In genomic region chr7:27171636-27172387, GRCh38 we compare ENCODE assay signal across 10 cellular contexts. TPM values are rescaled to one million over a fixed set of nuclear protein-coding genes. Genes with fewer than 3 reads are reported as not detected.
DNase-seq lines count a peak whose midpoint lies in the region; ATAC-seq, FAIRE-seq and TF ChIP-seq lines count a peak whose summit lies in the region.
"Had no signal": no experiment of that assay in that cellular context is flagged by ENCODE, and none has a peak within 500 bp of the region (broad histone marks: within the 10 kb centered on the region; RNA-seq: fewer than 3 reads in every experiment).

No MANE protein-coding gene starts in this region.

- WGBS in A549 (ENCODE audit: missing lambda C conversion rate), result 94% methylated on average over 30 of the region's 30 CpGs
- WGBS in HepG2 (ENCODE audit: low lambda C conversion rate), result 58% methylated on average over 30 of the region's 30 CpGs

- H3K79me2 ChIP-seq in HepG2 (ENCODE audit: insufficient read depth, low read length), result no peaks in the 10 kb centered on the region

- H3K4me3 ChIP-seq in A549 (no peak overlapping the region), WERI-Rb-1 (ENCODE audit: low read depth, low read length) (peak overlapping the region; percentile 53), HepG2 (replicated peaks in 1 of 3; ENCODE audit: insufficient read depth in 1 of 3, low read depth in 2 of 3, low read length in 3 of 3) (no peak overlapping the region; a peak in 1 of 6 replicates), lower lobe of right lung (no peak overlapping the region)

- H3K9me3 ChIP-seq in A549 (no peaks in the 10 kb centered on the region), WERI-Rb-1 (ENCODE audit: severe bottlenecking) (peaks cover 8% of the 10 kb centered on the region), HepG2 (ENCODE audit: low read length) (no peaks in the 10 kb centered on the region), lower lobe of right lung (no peaks in the 10 kb centered on the region)
- H3K9me3 ChIP-seq: esophagus squamous epithelium had no signal

- TF ChIP-seq CTCF in A549 (IDR thresholded peaks at IDR 0.05) (no peak), WERI-Rb-1 (IDR thresholded peaks at IDR 0.05; ENCODE audit: low read depth, low read length) (no peak), HepG2 (CRISPR knock-in tag; IDR thresholded peaks at IDR 0.05) (no peak), WTC11 (IDR thresholded peaks at IDR 0.05) (no peak), lower lobe of right lung (IDR thresholded peaks at IDR 0.05) (no peak)

- ATAC-seq in A549 (no peak), HepG2 (peak; percentile 51), WTC11 (no peak), lower lobe of right lung (no peak)

- CTCF ChIA-PET in A549 (lab: Yijun Ruan, JAX) (interaction anchor here (1.6 to 6.1 kb wide), 4 partner anchors 7 to 23 kb away, joined by 4 to 47 read pairs (median 20); no protein-coding TSS in a partner anchor), HepG2 (lab: Yijun Ruan, JAX; ENCODE audit: low intra/inter-chr PET ratio, low total read pairs) (no interaction called here), WTC11 (lab: Charles Lee) (interaction anchor here (1.1 to 3.7 kb wide), 2 partner anchors 8 to 11 kb away, joined by 5 to 22 read pairs; no protein-coding TSS in a partner anchor)

- H2AFZ ChIP-seq in HepG2 (ENCODE audit: low read length), result no peak overlapping the region

- H3K27ac ChIP-seq in A549, result peak overlapping the region in 1 of 2 experiments; percentile 90; a peak in 3 of 6 replicates
- no peak overlapping the region for H3K27ac ChIP-seq in WERI-Rb-1
- H3K27ac ChIP-seq in HepG2 (ENCODE audit: extremely low read length, insufficient read depth, low read length), result no peak overlapping the region
- no peak overlapping the region for H3K27ac ChIP-seq in lower lobe of right lung
- H3K27ac ChIP-seq: esophagus squamous epithelium had no signal

- H3K27me3 ChIP-seq in WERI-Rb-1 (ENCODE audit: insufficient read depth, low read depth, severe bottlenecking) (peaks cover 76% of the 10 kb centered on the region), HepG2 (ENCODE audit: control insufficient read depth in 1 of 2, insufficient read depth in 2 of 2, low read length in 2 of 2) (peaks cover 0 to 62% of the 10 kb centered on the region in 2 experiments), lower lobe of right lung (ENCODE audit: low read depth) (peaks cover 100% of the 10 kb centered on the region)

- TF ChIP-seq POLR2A in A549 (IDR thresholded peaks at IDR 0.05; ENCODE audit: low read length) (no peak), HepG2 (IDR thresholded peaks at IDR 0.05; ENCODE audit: insufficient read depth in 1 of 2, low read depth in 2 of 2, low read length in 2 of 2) (no peak)

- in situ Hi-C loops in HepG2 (cut with HindIII; ENCODE audit: extremely low pct_ligation_motif_present, low pct_unique_long_range_greater_than_20kb), result loop anchor here (25.0 kb wide), 1 partner anchor 1085 kb away; no protein-coding TSS in a partner anchor

- H3K4me2 ChIP-seq in A549, result peak overlapping the region; percentile 74
- peak overlapping the region; percentile 41 for H3K4me2 ChIP-seq in HepG2 (ENCODE audit: low read depth, low read length)

- FAIRE-seq in A549 (lab: Jason Lieb, UNC), result no peak
- no peak for FAIRE-seq in HepG2 (lab: Jason Lieb, UNC)

- no peak for TF ChIP-seq RAD21 in A549 (conservative IDR thresholded peaks at IDR 0.05 in 1 of 2, IDR thresholded peaks at IDR 0.05 in 1 of 2)
- no peak for TF ChIP-seq RAD21 in HepG2 (CRISPR knock-in tag; IDR thresholded peaks at IDR 0.05)

- TF ChIP-seq EP300 in A549 (IDR thresholded peaks at IDR 0.05) (no peak), HepG2 (IDR thresholded peaks at IDR 0.05; ENCODE audit: low read depth in 2 of 2, low read length in 2 of 2) (no peak), HepG2 (CRISPR knock-in tag; IDR thresholded peaks at IDR 0.05; ENCODE audit: borderline replicate concordance) (no peak)

- H3K27ac Mint-ChIP-seq in WTC11, result no peak overlapping the region

- no peak overlapping the region for H3K4me3 Mint-ChIP-seq in WTC11

- DNase-seq in A549 (ENCODE audit: low read depth in 1 of 2, low spot score in 1 of 2) (no peak), ELF-1 (ENCODE audit: low read depth, low spot score) (peak; percentile 70), WERI-Rb-1 (no peak), HepG2 (ENCODE audit: low spot score) (no peak), WTC11 (ENCODE audit: low spot score) (no peak), AG08395 (ENCODE audit: low spot score) (no peak), lower lobe of right lung (no peak), GM19238 (ENCODE audit: insufficient read length, low spot score) (no peak)
- DNase-seq: esophagus squamous epithelium, SHP77 had no signal

- H3K9me3 Mint-ChIP-seq in WTC11, result no peaks in the 10 kb centered on the region

- H3K4me1 ChIP-seq in A549 (peaks cover 4% of the 10 kb centered on the region; the same call in 1 of the 3 replicates), HepG2 (ENCODE audit: insufficient read depth, low read length) (peaks cover 18% of the 10 kb centered on the region), lower lobe of right lung (peaks cover 40% of the 10 kb centered on the region)

- peaks cover 99% of the 10 kb centered on the region for H3K27me3 Mint-ChIP-seq in WTC11 (ENCODE audit: low read depth)

- intact Hi-C loops in HepG2 (cut with micrococcal nuclease; ENCODE audit: unreplicated experiment) (no loop called here), lower lobe of right lung (cut with DNase I) (no loop called here)

- H3K36me3 ChIP-seq in WERI-Rb-1, result no peaks in the 10 kb centered on the region
- H3K36me3 ChIP-seq in HepG2 (replicated peaks in 1 of 2; ENCODE audit: control insufficient read depth in 1 of 2, insufficient read depth in 2 of 2, low read length in 2 of 2), result no peaks in the 10 kb centered on the region
- H3K36me3 ChIP-seq in lower lobe of right lung, result no peaks in the 10 kb centered on the region
- H3K36me3 ChIP-seq: esophagus squamous epithelium had no signal

- no TSS peak for BruUV-seq in HepG2 (replicated peaks; lab: Mats Ljungman, UMichigan)

- no peak overlapping the region for H3K9ac ChIP-seq in HepG2 (ENCODE audit: insufficient read depth, low read depth, low read length)

- POLR2A ChIA-PET in A549 (lab: Yijun Ruan, JAX) (no interaction called here), HepG2 (lab: Yijun Ruan, JAX) (interaction anchor here (0.9 kb wide), 1 partner anchor 11 kb away, joined by 3 read pairs; no protein-coding TSS in a partner anchor), WTC11 (lab: Charles Lee) (no interaction called here)

- no peaks in the 10 kb centered on the region for H4K20me1 ChIP-seq in HepG2 (ENCODE audit: insufficient read depth, low read length)

- H3K36me3 Mint-ChIP-seq in WTC11, result 0 out of 2 replicates have a peak, but pooled peaks cover 2% of the 10 kb centered on the region

- peaks cover 25% of the 10 kb centered on the region for H3K4me1 Mint-ChIP-seq in WTC11

RNA-seq across cellular contexts. Expression of gene HOXA10, which starts 2.3 kb away (rescaled TPM):
- polyA plus RNA-seq in A549 (2011; rRNA removed), result 5.7 and 7.7 TPM in 2 replicates
- polyA plus RNA-seq in A549 (2012; cell fraction: cytosol; rRNA removed), result 4.5 and 5.1 TPM in 2 replicates
- 2.4 and 4.6 TPM in 2 replicates for polyA plus RNA-seq in A549 (2012; cell fraction: nucleus; rRNA removed)
- polyA plus RNA-seq in A549 (2017; fragmentation: RNase III; extraction: RNeasy Plus Mini Kit Qiagen cat#74134 plus additional on column Dnase treatment), result 5.0 to 5.7 TPM (median 5.2 TPM) in 3 replicates
- 3.9 and 4.2 TPM in 2 replicates for polyA minus RNA-seq in A549 (2011; rRNA and poly(A)+ RNA removed)
- not detected in 2 replicates for total RNA-seq in HepG2 (2016; rRNA removed; fragmentation: Illumina TruSeq; extraction: Trizol)
- total RNA-seq in HepG2 (2016; cell fraction: cytosol; rRNA removed; fragmentation: Illumina TruSeq; extraction: Trizol; ENCODE audit: low read depth), result not detected in 2 replicates
- not detected in 2 replicates for total RNA-seq in HepG2 (2016; cell fraction: insoluble cytoplasmic fraction; rRNA removed; fragmentation: Illumina TruSeq; extraction: Trizol)
- not detected in 2 replicates for total RNA-seq in HepG2 (2016; cell fraction: membrane; rRNA removed; fragmentation: Illumina TruSeq; extraction: Trizol)
- not detected in 2 replicates for total RNA-seq in HepG2 (2016; cell fraction: nucleus; rRNA removed; fragmentation: Illumina TruSeq; extraction: Trizol)
- 0.03 TPM in 1 of 2 replicates, not detected in the other for polyA plus RNA-seq in HepG2 (2011; rRNA removed)
- polyA plus RNA-seq in HepG2 (2011; cell fraction: cytosol; rRNA removed), result not detected in 2 replicates
- not detected in 2 replicates for polyA plus RNA-seq in HepG2 (2011; cell fraction: nucleus; rRNA removed)
- not detected in 2 replicates for polyA plus RNA-seq in HepG2 (2012)
- polyA plus RNA-seq in HepG2 (2016; cell fraction: cytosol; fragmentation: Illumina TruSeq; extraction: Trizol; ENCODE audit: low read depth), result not detected in 2 replicates
- polyA plus RNA-seq in HepG2 (2016; cell fraction: insoluble cytoplasmic fraction; fragmentation: Illumina TruSeq; extraction: Trizol; ENCODE audit: low read depth), result not detected in 2 replicates
- polyA plus RNA-seq in HepG2 (2016; cell fraction: membrane; fragmentation: Illumina TruSeq; extraction: Trizol; ENCODE audit: low read depth), result 0.12 TPM in 1 of 2 replicates, not detected in the other
- not detected in 2 replicates for polyA plus RNA-seq in HepG2 (2016; cell fraction: nucleus; fragmentation: Illumina TruSeq; extraction: Trizol; ENCODE audit: insufficient read depth, low read depth)
- polyA minus RNA-seq in HepG2 (2011; rRNA and poly(A)+ RNA removed; ENCODE audit: low replicate concordance), result 11.6 TPM in 1 of 2 replicates, not detected in the other
- polyA minus RNA-seq in HepG2 (2011; cell fraction: cytosol; rRNA and poly(A)+ RNA removed), result not detected in 2 replicates
- polyA minus RNA-seq in HepG2 (2011; cell fraction: nucleus; rRNA and poly(A)+ RNA removed), result not detected in 2 replicates
- total RNA-seq in WTC11 (2021), result 0.07 TPM in 1 of 3 replicates, not detected in the others
- total RNA-seq in lower lobe of right lung, result 0.38 TPM
- total RNA-seq: esophagus squamous epithelium had no signal

RNA-seq across cellular contexts. Expression of gene HOXA9, which starts 6.5 kb away (rescaled TPM):
- polyA plus RNA-seq in A549 (2011; rRNA removed), result 1.1 and 1.4 TPM in 2 replicates
- 0.91 and 1.2 TPM in 2 replicates for polyA plus RNA-seq in A549 (2012; cell fraction: cytosol; rRNA removed)
- polyA plus RNA-seq in A549 (2012; cell fraction: nucleus; rRNA removed), result 2.6 and 4.6 TPM in 2 replicates
- polyA plus RNA-seq in A549 (2017; fragmentation: RNase III; extraction: RNeasy Plus Mini Kit Qiagen cat#74134 plus additional on column Dnase treatment), result 1.1 to 1.4 TPM (median 1.3 TPM) in 3 replicates
- 0.44 TPM in 1 of 2 replicates, not detected in the other for polyA minus RNA-seq in A549 (2011; rRNA and poly(A)+ RNA removed)
- total RNA-seq in HepG2 (2016; rRNA removed; fragmentation: Illumina TruSeq; extraction: Trizol), result not detected in 2 replicates
- total RNA-seq in HepG2 (2016; cell fraction: cytosol; rRNA removed; fragmentation: Illumina TruSeq; extraction: Trizol; ENCODE audit: low read depth), result not detected in 2 replicates
- total RNA-seq in HepG2 (2016; cell fraction: insoluble cytoplasmic fraction; rRNA removed; fragmentation: Illumina TruSeq; extraction: Trizol), result not detected in 2 replicates
- not detected in 2 replicates for total RNA-seq in HepG2 (2016; cell fraction: membrane; rRNA removed; fragmentation: Illumina TruSeq; extraction: Trizol)
- not detected in 2 replicates for total RNA-seq in HepG2 (2016; cell fraction: nucleus; rRNA removed; fragmentation: Illumina TruSeq; extraction: Trizol)
- polyA plus RNA-seq in HepG2 (2011; rRNA removed), result not detected in 2 replicates
- not detected in 2 replicates for polyA plus RNA-seq in HepG2 (2011; cell fraction: cytosol; rRNA removed)
- polyA plus RNA-seq in HepG2 (2011; cell fraction: nucleus; rRNA removed), result not detected in 2 replicates
- not detected in 2 replicates for polyA plus RNA-seq in HepG2 (2012)
- not detected in 2 replicates for polyA plus RNA-seq in HepG2 (2016; cell fraction: cytosol; fragmentation: Illumina TruSeq; extraction: Trizol; ENCODE audit: low read depth)
- not detected in 2 replicates for polyA plus RNA-seq in HepG2 (2016; cell fraction: insoluble cytoplasmic fraction; fragmentation: Illumina TruSeq; extraction: Trizol; ENCODE audit: low read depth)
- polyA plus RNA-seq in HepG2 (2016; cell fraction: membrane; fragmentation: Illumina TruSeq; extraction: Trizol; ENCODE audit: low read depth), result not detected in 2 replicates
- polyA plus RNA-seq in HepG2 (2016; cell fraction: nucleus; fragmentation: Illumina TruSeq; extraction: Trizol; ENCODE audit: insufficient read depth, low read depth), result not detected in 2 replicates
- polyA minus RNA-seq in HepG2 (2011; rRNA and poly(A)+ RNA removed; ENCODE audit: low replicate concordance), result 0.51 TPM in 1 of 2 replicates, not detected in the other
- not detected in 2 replicates for polyA minus RNA-seq in HepG2 (2011; cell fraction: cytosol; rRNA and poly(A)+ RNA removed)
- polyA minus RNA-seq in HepG2 (2011; cell fraction: nucleus; rRNA and poly(A)+ RNA removed), result not detected in 2 replicates
- total RNA-seq in WTC11 (2021), result not detected in 3 replicates
- total RNA-seq in lower lobe of right lung, result 1.7 TPM

RNA-seq across cellular contexts. Expression of gene HOXA11, which starts 13.2 kb away (rescaled TPM):
- 0.68 and 0.69 TPM in 2 replicates for polyA plus RNA-seq in A549 (2011; rRNA removed)
- 0.52 and 0.73 TPM in 2 replicates for polyA plus RNA-seq in A549 (2012; cell fraction: cytosol; rRNA removed)
- polyA plus RNA-seq in A549 (2012; cell fraction: nucleus; rRNA removed), result 0.36 and 0.40 TPM in 2 replicates
- 0.59 to 0.84 TPM (median 0.61 TPM) in 3 replicates for polyA plus RNA-seq in A549 (2017; fragmentation: RNase III; extraction: RNeasy Plus Mini Kit Qiagen cat#74134 plus additional on column Dnase treatment)
- 0.25 and 0.44 TPM in 2 replicates for polyA minus RNA-seq in A549 (2011; rRNA and poly(A)+ RNA removed)
- not detected in 2 replicates for total RNA-seq in HepG2 (2016; rRNA removed; fragmentation: Illumina TruSeq; extraction: Trizol)
- total RNA-seq in HepG2 (2016; cell fraction: cytosol; rRNA removed; fragmentation: Illumina TruSeq; extraction: Trizol; ENCODE audit: low read depth), result not detected in 2 replicates
- total RNA-seq in HepG2 (2016; cell fraction: insoluble cytoplasmic fraction; rRNA removed; fragmentation: Illumina TruSeq; extraction: Trizol), result not detected in 2 replicates
- total RNA-seq in HepG2 (2016; cell fraction: membrane; rRNA removed; fragmentation: Illumina TruSeq; extraction: Trizol), result not detected in 2 replicates
- not detected in 2 replicates for total RNA-seq in HepG2 (2016; cell fraction: nucleus; rRNA removed; fragmentation: Illumina TruSeq; extraction: Trizol)
- polyA plus RNA-seq in HepG2 (2011; rRNA removed), result 0.04 TPM in 1 of 2 replicates, not detected in the other
- not detected in 2 replicates for polyA plus RNA-seq in HepG2 (2011; cell fraction: cytosol; rRNA removed)
- polyA plus RNA-seq in HepG2 (2011; cell fraction: nucleus; rRNA removed), result not detected in 2 replicates
- not detected in 2 replicates for polyA plus RNA-seq in HepG2 (2012)
- polyA plus RNA-seq in HepG2 (2016; cell fraction: cytosol; fragmentation: Illumina TruSeq; extraction: Trizol; ENCODE audit: low read depth), result not detected in 2 replicates
- polyA plus RNA-seq in HepG2 (2016; cell fraction: insoluble cytoplasmic fraction; fragmentation: Illumina TruSeq; extraction: Trizol; ENCODE audit: low read depth), result not detected in 2 replicates
- not detected in 2 replicates for polyA plus RNA-seq in HepG2 (2016; cell fraction: membrane; fragmentation: Illumina TruSeq; extraction: Trizol; ENCODE audit: low read depth)
- not detected in 2 replicates for polyA plus RNA-seq in HepG2 (2016; cell fraction: nucleus; fragmentation: Illumina TruSeq; extraction: Trizol; ENCODE audit: insufficient read depth, low read depth)
- polyA minus RNA-seq in HepG2 (2011; rRNA and poly(A)+ RNA removed; ENCODE audit: low replicate concordance), result 2.9 TPM in 1 of 2 replicates, not detected in the other
- polyA minus RNA-seq in HepG2 (2011; cell fraction: cytosol; rRNA and poly(A)+ RNA removed), result not detected in 2 replicates
- polyA minus RNA-seq in HepG2 (2011; cell fraction: nucleus; rRNA and poly(A)+ RNA removed), result not detected in 2 replicates
- not detected in 3 replicates for total RNA-seq in WTC11 (2021)
- not detected for total RNA-seq in lower lobe of right lung
- total RNA-seq: esophagus squamous epithelium had no signal

RNA-seq across cellular contexts. Expression of gene HOXA7, which starts 15.3 kb away (rescaled TPM):
- polyA plus RNA-seq in A549 (2011; rRNA removed), result 3.3 and 4.1 TPM in 2 replicates
- polyA plus RNA-seq in A549 (2012; cell fraction: cytosol; rRNA removed), result 3.1 and 3.5 TPM in 2 replicates
- 2.0 and 2.4 TPM in 2 replicates for polyA plus RNA-seq in A549 (2012; cell fraction: nucleus; rRNA removed)
- 3.7 to 4.8 TPM (median 4.5 TPM) in 3 replicates for polyA plus RNA-seq in A549 (2017; fragmentation: RNase III; extraction: RNeasy Plus Mini Kit Qiagen cat#74134 plus additional on column Dnase treatment)
- 1.7 and 2.3 TPM in 2 replicates for polyA minus RNA-seq in A549 (2011; rRNA and poly(A)+ RNA removed)
- total RNA-seq in HepG2 (2016; rRNA removed; fragmentation: Illumina TruSeq; extraction: Trizol), result not detected in 2 replicates
- not detected in 2 replicates for total RNA-seq in HepG2 (2016; cell fraction: cytosol; rRNA removed; fragmentation: Illumina TruSeq; extraction: Trizol; ENCODE audit: low read depth)
- total RNA-seq in HepG2 (2016; cell fraction: insoluble cytoplasmic fraction; rRNA removed; fragmentation: Illumina TruSeq; extraction: Trizol), result not detected in 2 replicates
- 0.07 and 0.15 TPM in 2 replicates for total RNA-seq in HepG2 (2016; cell fraction: membrane; rRNA removed; fragmentation: Illumina TruSeq; extraction: Trizol)
- total RNA-seq in HepG2 (2016; cell fraction: nucleus; rRNA removed; fragmentation: Illumina TruSeq; extraction: Trizol), result not detected in 2 replicates
- 0.05 and 0.10 TPM in 2 replicates for polyA plus RNA-seq in HepG2 (2011; rRNA removed)
- polyA plus RNA-seq in HepG2 (2011; cell fraction: cytosol; rRNA removed), result 0.07 and 0.13 TPM in 2 replicates
- 0.08 TPM in 1 of 2 replicates, not detected in the other for polyA plus RNA-seq in HepG2 (2011; cell fraction: nucleus; rRNA removed)
- 0.32 TPM in 1 of 2 replicates, not detected in the other for polyA plus RNA-seq in HepG2 (2012)
- 0.10 TPM in 1 of 2 replicates, not detected in the other for polyA plus RNA-seq in HepG2 (2016; cell fraction: cytosol; fragmentation: Illumina TruSeq; extraction: Trizol; ENCODE audit: low read depth)
- 0.22 and 0.31 TPM in 2 replicates for polyA plus RNA-seq in HepG2 (2016; cell fraction: insoluble cytoplasmic fraction; fragmentation: Illumina TruSeq; extraction: Trizol; ENCODE audit: low read depth)
- 0.26 and 0.30 TPM in 2 replicates for polyA plus RNA-seq in HepG2 (2016; cell fraction: membrane; fragmentation: Illumina TruSeq; extraction: Trizol; ENCODE audit: low read depth)
- polyA plus RNA-seq in HepG2 (2016; cell fraction: nucleus; fragmentation: Illumina TruSeq; extraction: Trizol; ENCODE audit: insufficient read depth, low read depth), result not detected in 2 replicates
- polyA minus RNA-seq in HepG2 (2011; rRNA and poly(A)+ RNA removed; ENCODE audit: low replicate concordance), result 0.08 and 3.8 TPM in 2 replicates
- 0.30 and 1.1 TPM in 2 replicates for polyA minus RNA-seq in HepG2 (2011; cell fraction: cytosol; rRNA and poly(A)+ RNA removed)
- not detected in 2 replicates for polyA minus RNA-seq in HepG2 (2011; cell fraction: nucleus; rRNA and poly(A)+ RNA removed)
- not detected in 3 replicates for total RNA-seq in WTC11 (2021)
- total RNA-seq in lower lobe of right lung, result 2.2 TPM

RNA-seq across cellular contexts. Expression of gene HOXA3, which starts 19.4 kb away (rescaled TPM):
- polyA plus RNA-seq in A549 (2011; rRNA removed), result 3.3 TPM in 2 replicates
- polyA plus RNA-seq in A549 (2012; cell fraction: cytosol; rRNA removed), result 6.1 and 9.5 TPM in 2 replicates
- polyA plus RNA-seq in A549 (2012; cell fraction: nucleus; rRNA removed), result 14.6 and 17.5 TPM in 2 replicates
- 5.8 to 11.4 TPM (median 8.7 TPM) in 3 replicates for polyA plus RNA-seq in A549 (2017; fragmentation: RNase III; extraction: RNeasy Plus Mini Kit Qiagen cat#74134 plus additional on column Dnase treatment)
- 1.5 and 2.5 TPM in 2 replicates for polyA minus RNA-seq in A549 (2011; rRNA and poly(A)+ RNA removed)
- total RNA-seq in HepG2 (2016; rRNA removed; fragmentation: Illumina TruSeq; extraction: Trizol), result 2.1 and 2.9 TPM in 2 replicates
- 0.51 and 0.71 TPM in 2 replicates for total RNA-seq in HepG2 (2016; cell fraction: cytosol; rRNA removed; fragmentation: Illumina TruSeq; extraction: Trizol; ENCODE audit: low read depth)
- 1.7 and 2.6 TPM in 2 replicates for total RNA-seq in HepG2 (2016; cell fraction: insoluble cytoplasmic fraction; rRNA removed; fragmentation: Illumina TruSeq; extraction: Trizol)
- 1.6 and 1.9 TPM in 2 replicates for total RNA-seq in HepG2 (2016; cell fraction: membrane; rRNA removed; fragmentation: Illumina TruSeq; extraction: Trizol)
- 3.5 and 4.8 TPM in 2 replicates for total RNA-seq in HepG2 (2016; cell fraction: nucleus; rRNA removed; fragmentation: Illumina TruSeq; extraction: Trizol)
- 4.3 and 4.6 TPM in 2 replicates for polyA plus RNA-seq in HepG2 (2011; rRNA removed)
- 1.3 and 1.5 TPM in 2 replicates for polyA plus RNA-seq in HepG2 (2011; cell fraction: cytosol; rRNA removed)
- 12.3 and 16.6 TPM in 2 replicates for polyA plus RNA-seq in HepG2 (2011; cell fraction: nucleus; rRNA removed)
- polyA plus RNA-seq in HepG2 (2012), result 3.8 and 6.3 TPM in 2 replicates
- polyA plus RNA-seq in HepG2 (2016; cell fraction: cytosol; fragmentation: Illumina TruSeq; extraction: Trizol; ENCODE audit: low read depth), result 0.74 and 0.97 TPM in 2 replicates
- polyA plus RNA-seq in HepG2 (2016; cell fraction: insoluble cytoplasmic fraction; fragmentation: Illumina TruSeq; extraction: Trizol; ENCODE audit: low read depth), result 4.9 and 6.7 TPM in 2 replicates
- 3.4 TPM in 2 replicates for polyA plus RNA-seq in HepG2 (2016; cell fraction: membrane; fragmentation: Illumina TruSeq; extraction: Trizol; ENCODE audit: low read depth)
- polyA plus RNA-seq in HepG2 (2016; cell fraction: nucleus; fragmentation: Illumina TruSeq; extraction: Trizol; ENCODE audit: insufficient read depth, low read depth), result 26.3 and 26.9 TPM in 2 replicates
- 1.7 TPM in 1 of 2 replicates, not detected in the other for polyA minus RNA-seq in HepG2 (2011; rRNA and poly(A)+ RNA removed; ENCODE audit: low replicate concordance)
- polyA minus RNA-seq in HepG2 (2011; cell fraction: cytosol; rRNA and poly(A)+ RNA removed), result 0.88 and 1.1 TPM in 2 replicates
- 2.2 and 4.6 TPM in 2 replicates for polyA minus RNA-seq in HepG2 (2011; cell fraction: nucleus; rRNA and poly(A)+ RNA removed)
- 0.11 TPM in 1 of 3 replicates, not detected in the others for total RNA-seq in WTC11 (2021)
- 4.6 TPM for total RNA-seq in lower lobe of right lung
